Comparison of ENCODE assay signal across 21 cellular contexts in the genomic region with DNA sequence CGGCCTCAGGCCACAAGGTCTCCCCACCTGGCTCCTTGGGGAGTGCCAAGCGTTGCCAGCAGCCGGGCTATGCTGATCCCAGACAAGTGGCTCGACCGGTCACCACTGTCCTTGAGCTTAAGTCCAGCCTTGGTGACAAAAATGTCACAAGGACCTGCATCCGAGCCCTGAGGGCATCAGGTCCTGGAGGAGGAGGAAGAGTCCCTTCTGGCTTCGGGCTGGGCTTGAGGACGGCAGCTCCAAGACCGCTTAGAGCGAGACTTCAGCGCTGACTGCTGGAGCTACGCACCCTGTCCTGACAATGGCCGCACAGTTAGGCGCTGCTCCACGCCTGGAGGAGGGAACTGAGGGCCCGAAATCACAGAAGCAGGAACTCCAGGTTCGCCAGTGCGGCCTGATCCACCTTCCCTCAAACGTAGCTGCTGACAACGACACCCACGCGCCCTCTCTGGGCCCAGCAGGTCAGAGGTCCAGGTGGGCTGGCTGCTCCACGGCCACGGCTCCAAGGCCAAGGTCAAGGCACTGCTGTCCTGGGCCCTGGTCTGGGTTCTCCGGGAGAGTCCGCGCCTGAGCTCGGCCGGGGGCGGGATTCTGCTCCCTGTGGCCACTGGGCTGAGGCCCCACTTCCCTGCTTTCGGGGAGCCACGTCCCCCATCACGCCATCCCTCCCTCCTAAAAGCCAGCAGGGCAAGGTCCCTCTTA. TPM values are rescaled to one million over a fixed set of nuclear protein-coding genes. Genes with fewer than 3 reads are reported as not detected.
DNase-seq lines count a peak whose midpoint lies in the region; ATAC-seq, FAIRE-seq and TF ChIP-seq lines count a peak whose summit lies in the region.
"Had no signal": no experiment of that assay in that cellular context is flagged by ENCODE, and none has a peak within 500 bp of the region (broad histone marks: within the 10 kb centered on the region; RNA-seq: fewer than 3 reads in every experiment).

No MANE protein-coding gene starts in this region.

- TF ChIP-seq POLR2A in HCT116 (IDR thresholded peaks at IDR 0.05; ENCODE audit: borderline replicate concordance, extremely low read depth, insufficient read depth, insufficient read length) (no peak), adrenal gland (IDR thresholded peaks at IDR 0.05) (peak in 1 of 2 donors; percentile 46)

- RAD21 ChIA-PET in HCT116 (lab: Charles Lee; ENCODE audit: low non-redundant PET in 1 of 2, low total read pairs in 2 of 2, uncharacterized antibody in 2 of 2, unreplicated experiment in 2 of 2): no interaction called here

- H3K4me3 ChIP-seq in HCT116 (replicated peaks in 1 of 2; ENCODE audit: low read depth in 1 of 2, low read length in 2 of 2) (no peak overlapping the region), adrenal gland (peak overlapping the region in 1 of 4 donors; percentile 63), left lung (no peak overlapping the region), dorsolateral prefrontal cortex (no peak overlapping the region), foreskin fibroblast (ENCODE audit: low read depth in 1 of 2, low read length in 2 of 2) (no peak overlapping the region)
- H3K4me3 ChIP-seq: esophagus muscularis mucosa, hepatocyte had no signal

- H3K27ac ChIP-seq in HCT116 (ENCODE audit: low read depth, low read length): peak overlapping the region; percentile 7; the same call in 1 of the 2 replicates
- H3K27ac ChIP-seq in adrenal gland: peak overlapping the region; percentile 97 to 100 (median 99)
- peak overlapping the region in 1 of 2 donors; percentile 74 for H3K27ac ChIP-seq in left lung
- peak overlapping the region in 2 of 59 donors; percentile 3 to 7 for H3K27ac ChIP-seq in dorsolateral prefrontal cortex
- H3K27ac ChIP-seq: hepatocyte had no signal

- FAIRE-seq in HTR-8/SVneo (lab: Jason Lieb, UNC): no peak
- FAIRE-seq: G401.6, GM12891 had no signal

- H3K9me3 ChIP-seq in HCT116 (ENCODE audit: control insufficient read depth in 1 of 2, insufficient read depth in 1 of 2, low read depth in 1 of 2, low read length in 2 of 2): no peaks in the 10 kb centered on the region
- no peaks in the 10 kb centered on the region for H3K9me3 ChIP-seq in adrenal gland (replicated peaks in 1 of 3)
- no peaks in the 10 kb centered on the region for H3K9me3 ChIP-seq in left lung
- H3K9me3 ChIP-seq: esophagus muscularis mucosa had no signal

- TF ChIP-seq CTCF in HCT116 (IDR thresholded peaks at IDR 0.05 in 2 of 3, conservative IDR thresholded peaks at IDR 0.05 in 1 of 3; ENCODE audit: borderline replicate concordance in 1 of 3, insufficient read depth in 1 of 3, low read depth in 2 of 3, low read length in 2 of 3) (no peak), adrenal gland (IDR thresholded peaks at IDR 0.05) (no peak), left lung (IDR thresholded peaks at IDR 0.05) (no peak), dorsolateral prefrontal cortex (IDR thresholded peaks at IDR 0.05 in 54 of 56, conservative IDR thresholded peaks at IDR 0.05 in 2 of 56; ENCODE audit: low read depth in 1 of 56, partially characterized antibody in 56 of 56) (no peak), foreskin fibroblast (IDR thresholded peaks at IDR 0.05; ENCODE audit: low read depth, low read length) (no peak)

- H3K27me3 ChIP-seq in HCT116 (ENCODE audit: insufficient read depth, low read length) (no peaks in the 10 kb centered on the region), adrenal gland (no peaks in the 10 kb centered on the region), left lung (no peaks in the 10 kb centered on the region), dorsolateral prefrontal cortex (no peaks in the 10 kb centered on the region)
- H3K27me3 ChIP-seq: esophagus muscularis mucosa, hepatocyte had no signal

- no peaks in the 10 kb centered on the region for H3K9me2 ChIP-seq in HCT116 (ENCODE audit: insufficient read depth)

- TF ChIP-seq RAD21 in HCT116 (IDR thresholded peaks at IDR 0.05; ENCODE audit: low read depth): no peak

- H4K20me1 ChIP-seq in HCT116 (ENCODE audit: insufficient read depth): no peaks in the 10 kb centered on the region

- no peak overlapping the region for H3K4me2 ChIP-seq in HCT116 (ENCODE audit: low read length)
- H3K4me2 ChIP-seq: hepatocyte had no signal

- BruUV-seq in HCT116 (replicated peaks; lab: Mats Ljungman, UMichigan): no TSS peak

- peaks cover 3 to 17% of the 10 kb centered on the region in 2 experiments; a peak in 2 of 4 replicates for H3K36me3 ChIP-seq in HCT116 (ENCODE audit: control insufficient read depth in 1 of 2, insufficient read depth in 2 of 2, low read length in 2 of 2)
- no peaks in the 10 kb centered on the region for H3K36me3 ChIP-seq in adrenal gland (replicated peaks in 1 of 2)
- peaks cover 0 to 28% of the 10 kb centered on the region in 2 donors for H3K36me3 ChIP-seq in left lung

- peaks cover 24 to 42% of the 10 kb centered on the region in 2 experiments for H3K4me1 ChIP-seq in HCT116 (ENCODE audit: control insufficient read depth in 1 of 2, insufficient read depth in 2 of 2, low read length in 2 of 2)
- H3K4me1 ChIP-seq in adrenal gland (replicated peaks in 1 of 2): peaks cover 66 to 79% of the 10 kb centered on the region in 2 donors
- H3K4me1 ChIP-seq in left lung: peaks cover 21 to 77% of the 10 kb centered on the region in 2 donors

- POLR2A ChIA-PET in HCT116 (lab: Charles Lee): no interaction called here

- ATAC-seq in HCT116: no peak
- peak; percentile 63 for ATAC-seq in left lung
- ATAC-seq in sciatic nerve: no peak
- ATAC-seq: left cardiac atrium; stimulated activated naive CD8-positive, alpha-beta T cell treated with anti-CD3 and anti-CD28 coated beads, Interleukin-15, amount 100 ng/mL, for 72 hours had no signal

- peaks cover 90% of the 10 kb centered on the region for H3K79me2 ChIP-seq in HCT116 (ENCODE audit: insufficient read depth, low read length)

- H3K9ac ChIP-seq in HCT116 (ENCODE audit: low read length): no peak overlapping the region

- CTCF ChIA-PET in HCT116 (lab: Charles Lee): interaction anchor here (0.5 kb wide), 1 partner anchor 105 kb away, joined by 6 read pairs; no protein-coding TSS in a partner anchor

- DNase-seq in HCT116 (ENCODE audit: low read depth, low spot score) (no peak), adrenal gland (peak in 5 of 7 donors; percentile 64 to 76 (median 71)), left lung (peak; percentile 76 to 79), sciatic nerve (ENCODE audit: low spot score) (peak; percentile 61), dorsolateral prefrontal cortex (no peak), foreskin fibroblast (no peak), NCI-H128 (lab: John Stamatoyannopoulos, UW; ENCODE audit: unreplicated experiment) (no peak), HTR-8/SVneo (ENCODE audit: insufficient read length, low spot score) (no peak)
- DNase-seq: activated CD4-positive, alpha-beta T cell treated with anti-CD3 and anti-CD28 coated beads for 4 hours; activated naive CD4-positive, alpha-beta T cell treated with anti-CD3 and anti-CD28 coated beads, Interleukin-2, amount 10 ng/mL, durations not matched to agents 7 days and 5 days; dermis blood vessel endothelial cell; GOT3; left cardiac atrium; MM.1S; NCI-H187 treated with DMSO at 0.1 percent for 48 hours; stimulated activated naive CD8-positive, alpha-beta T cell treated with anti-CD3 and anti-CD28 coated beads, Interleukin-15, amount 100 ng/mL, for 72 hours; T1000 had no signal

- no peak overlapping the region for H2AFZ ChIP-seq in HCT116 (ENCODE audit: low read depth, low read length, poor library complexity, severe bottlenecking)
- H2AFZ ChIP-seq: hepatocyte had no signal

- intact Hi-C loops in HCT116 (cut with micrococcal nuclease) (no loop called here), adrenal gland (cut with DNase I) (no loop called here), left lung (cut with DNase I) (no loop called here), sciatic nerve (cut with DNase I) (no loop called here), dorsolateral prefrontal cortex (cut with DNase I) (no loop called here)

- WGBS in adrenal gland, 4 donors: 43 to 82% (median 51%) methylated on average over 7 to 33 of the region's 33 CpGs

TF ChIP-seq in HCT116, 20 proteins besides CTCF, POLR2A, EP300 and RAD21 (continues in another document):
- TF ChIP-seq YY1 (IDR thresholded peaks at IDR 0.05; ENCODE audit: extremely low read depth, insufficient replicate concordance, low read depth, low read length): no peak
- no peak for TF ChIP-seq SIN3A (IDR thresholded peaks at IDR 0.05; ENCODE audit: low read depth)
- TF ChIP-seq SRF (IDR thresholded peaks at IDR 0.05; ENCODE audit: low read depth): no peak
- TF ChIP-seq POLR2AphosphoS5 (IDR thresholded peaks at IDR 0.05; ENCODE audit: low read depth, low read length): no peak
- TF ChIP-seq ZFX (IDR thresholded peaks at IDR 0.05): no peak
- no peak for TF ChIP-seq EZH2 (IDR thresholded peaks at IDR 0.05)
- TF ChIP-seq CEBPB (IDR thresholded peaks at IDR 0.05; ENCODE audit: low read depth): no peak
- TF ChIP-seq, protein P1, sequence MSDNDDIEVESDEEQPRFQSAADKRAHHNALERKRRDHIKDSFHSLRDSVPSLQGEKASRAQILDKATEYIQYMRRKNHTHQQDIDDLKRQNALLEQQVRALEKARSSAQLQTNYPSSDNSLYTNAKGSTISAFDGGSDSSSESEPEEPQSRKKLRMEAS (IDR thresholded peaks at IDR 0.05): no peak
- no peak for TF ChIP-seq FOSL1 (IDR thresholded peaks at IDR 0.05; ENCODE audit: low read depth)
- no peak for TF ChIP-seq CBX3 (IDR thresholded peaks at IDR 0.05; ENCODE audit: low read depth)
- TF ChIP-seq EZH2phosphoT487 (IDR thresholded peaks at IDR 0.05; ENCODE audit: borderline replicate concordance): no peak
- TF ChIP-seq SP1 (IDR thresholded peaks at IDR 0.05; ENCODE audit: low read depth): no peak
- no peak for TF ChIP-seq ATF3 (IDR thresholded peaks at IDR 0.05)
- TF ChIP-seq JUND (IDR thresholded peaks at IDR 0.05): no peak
- TF ChIP-seq EGR1 (IDR thresholded peaks at IDR 0.05; ENCODE audit: low read depth): no peak

RNA-seq across cellular contexts. Expression of gene SBNO2, which starts 7.0 kb away (rescaled TPM):
- total RNA-seq in HCT116 (2021; ENCODE audit: unreplicated experiment) (66.4 TPM), adrenal gland (100 to 1,000 TPM in 3 of 8 donors, 10 to 100 TPM in 5; 33.0 to 176 (median 77.2) TPM), left lung (100 to 1,000 TPM in 1 of 2 donors, 10 to 100 TPM in 1; 68.3 to 119 TPM), sciatic nerve (131 TPM), dorsolateral prefrontal cortex (10 to 100 TPM; 10.1 to 52.7 (median 22.7) TPM)
- polyA plus RNA-seq in HCT116 (2012): 35.8 and 46.2 TPM in 2 replicates
- polyA plus RNA-seq in adrenal gland: 100 to 1,000 TPM in 1 of 3 donors, 10 to 100 TPM in 2; 13.6 to 118 (median 84.2) TPM

RNA-seq across cellular contexts. Expression of gene STK11, which starts 38.6 kb away (rescaled TPM):
- total RNA-seq in HCT116 (2021; ENCODE audit: unreplicated experiment) (86.9 TPM), adrenal gland (100 to 1,000 TPM in 3 of 8 donors, 10 to 100 TPM in 5; 53.5 to 117 (median 93.7) TPM), left lung (10 to 100 TPM; 42.6 to 52.0 TPM), sciatic nerve (57.2 TPM), dorsolateral prefrontal cortex (10 to 100 TPM; 40.6 to 90.6 (median 56.3) TPM)
- 67.3 and 71.4 TPM in 2 replicates for polyA plus RNA-seq in HCT116 (2012)
- polyA plus RNA-seq in adrenal gland: 100 to 1,000 TPM in 1 of 3 donors, 10 to 100 TPM in 2; 37.8 to 148 (median 94.5) TPM

Comparison
In these comparisons a context has a peak if more than half of its experiments do, and no peak if none do; other contexts are left out.
1. DNase-seq: peak in adrenal gland (5 of 7), left lung (2 of 2) and sciatic nerve (single experiment); none in HCT116 (single experiment), dorsolateral prefrontal cortex (0 of 10), foreskin fibroblast (0 of 2), NCI-H128 (single experiment) and HTR-8/SVneo (single experiment).